Comparison of ENCODE assay signal across 1 cellular context in genomic region chr12:15789215-15790171, GRCh38.
TF ChIP-seq lines count a peak whose summit lies in the region.

Gene EPS8 (minus strand): TSS chr12:15789388. CDS start chr12:15682951, 106,437 bp downstream.

TF ChIP-seq in HepG2, 621 proteins besides CTCF, POLR2A, EP300 and RAD21 (continued from another document and continues in another):
- TF ChIP-seq RERE (CRISPR knock-in tag; IDR thresholded peaks at IDR 0.05; ENCODE audit: low read depth) (peak; percentile 18; the same call in 1 of the 2 replicates), ZMYM3 (CRISPR knock-in tag; IDR thresholded peaks at IDR 0.05) (peak; percentile 81), PLRG1 (conservative IDR thresholded peaks at IDR 0.05) (no peak), ZNF180 (CRISPR knock-in tag; IDR thresholded peaks at IDR 0.05; ENCODE audit: borderline replicate concordance, low read depth) (no peak), TGIF2 (CRISPR knock-in tag; IDR thresholded peaks at IDR 0.05) (no peak), PHF8 (CRISPR knock-in tag; IDR thresholded peaks at IDR 0.05) (peak; percentile 81; the same call in 1 of the 2 replicates), GMEB2 (CRISPR knock-in tag; IDR thresholded peaks at IDR 0.05; ENCODE audit: low read depth) (0 out of 2 replicates have a peak, but pooled peaks have one; percentile 32), HOXA7 (CRISPR knock-in tag; IDR thresholded peaks at IDR 0.05) (no peak), CHCHD3 (CRISPR knock-in tag; IDR thresholded peaks at IDR 0.05) (no peak; the same call in 1 of the 2 replicates), STAT5B (CRISPR knock-in tag; IDR thresholded peaks at IDR 0.05) (0 out of 2 replicates have a peak, but pooled peaks have one; percentile 32), NFIC (IDR thresholded peaks at IDR 0.05; ENCODE audit: low read length) (no peak; the same call in 1 of the 2 replicates), TEAD3 (CRISPR knock-in tag; optimal IDR thresholded peaks at IDR 0.05; ENCODE audit: borderline replicate concordance) (peak; percentile 55), TMF1 (CRISPR knock-in tag; IDR thresholded peaks at IDR 0.05; ENCODE audit: low read depth) (peak; percentile 85), NR2F6 (IDR thresholded peaks at IDR 0.05) (peak; percentile 79; the same call in 1 of the 2 replicates), NR2F6 (CRISPR knock-in tag; IDR thresholded peaks at IDR 0.05) (peak; percentile 70; the same call in 1 of the 2 replicates), ZNF382 (CRISPR knock-in tag; IDR thresholded peaks at IDR 0.05; ENCODE audit: borderline replicate concordance) (no peak), ZNF773 (CRISPR knock-in tag; IDR thresholded peaks at IDR 0.05; ENCODE audit: borderline replicate concordance) (no peak), ZNF724P (CRISPR knock-in tag; IDR thresholded peaks at IDR 0.05; ENCODE audit: borderline replicate concordance) (peak; percentile 77), ZNF124 (CRISPR knock-in tag; IDR thresholded peaks at IDR 0.05) (peak; percentile 77; the same call in 1 of the 2 replicates), CREB3 (CRISPR knock-in tag; IDR thresholded peaks at IDR 0.05) (peak; percentile 50), ZNF512 (CRISPR knock-in tag; IDR thresholded peaks at IDR 0.05) (no peak), ZNF496 (CRISPR knock-in tag; IDR thresholded peaks at IDR 0.05; ENCODE audit: insufficient replicate concordance) (no peak), CREB1 (IDR thresholded peaks at IDR 0.05) (no peak), CREB1 (CRISPR knock-in tag; IDR thresholded peaks at IDR 0.05) (no peak), ZIK1 (CRISPR knock-in tag; IDR thresholded peaks at IDR 0.05; ENCODE audit: borderline replicate concordance, low read depth) (peak; percentile 77; the same call in 1 of the 2 replicates), MIXL1 (CRISPR knock-in tag; IDR thresholded peaks at IDR 0.05) (no peak; the same call in none of the 2 replicates), CC2D1A (CRISPR knock-in tag; IDR thresholded peaks at IDR 0.05) (no peak)
- TF ChIP-seq, protein P1, sequence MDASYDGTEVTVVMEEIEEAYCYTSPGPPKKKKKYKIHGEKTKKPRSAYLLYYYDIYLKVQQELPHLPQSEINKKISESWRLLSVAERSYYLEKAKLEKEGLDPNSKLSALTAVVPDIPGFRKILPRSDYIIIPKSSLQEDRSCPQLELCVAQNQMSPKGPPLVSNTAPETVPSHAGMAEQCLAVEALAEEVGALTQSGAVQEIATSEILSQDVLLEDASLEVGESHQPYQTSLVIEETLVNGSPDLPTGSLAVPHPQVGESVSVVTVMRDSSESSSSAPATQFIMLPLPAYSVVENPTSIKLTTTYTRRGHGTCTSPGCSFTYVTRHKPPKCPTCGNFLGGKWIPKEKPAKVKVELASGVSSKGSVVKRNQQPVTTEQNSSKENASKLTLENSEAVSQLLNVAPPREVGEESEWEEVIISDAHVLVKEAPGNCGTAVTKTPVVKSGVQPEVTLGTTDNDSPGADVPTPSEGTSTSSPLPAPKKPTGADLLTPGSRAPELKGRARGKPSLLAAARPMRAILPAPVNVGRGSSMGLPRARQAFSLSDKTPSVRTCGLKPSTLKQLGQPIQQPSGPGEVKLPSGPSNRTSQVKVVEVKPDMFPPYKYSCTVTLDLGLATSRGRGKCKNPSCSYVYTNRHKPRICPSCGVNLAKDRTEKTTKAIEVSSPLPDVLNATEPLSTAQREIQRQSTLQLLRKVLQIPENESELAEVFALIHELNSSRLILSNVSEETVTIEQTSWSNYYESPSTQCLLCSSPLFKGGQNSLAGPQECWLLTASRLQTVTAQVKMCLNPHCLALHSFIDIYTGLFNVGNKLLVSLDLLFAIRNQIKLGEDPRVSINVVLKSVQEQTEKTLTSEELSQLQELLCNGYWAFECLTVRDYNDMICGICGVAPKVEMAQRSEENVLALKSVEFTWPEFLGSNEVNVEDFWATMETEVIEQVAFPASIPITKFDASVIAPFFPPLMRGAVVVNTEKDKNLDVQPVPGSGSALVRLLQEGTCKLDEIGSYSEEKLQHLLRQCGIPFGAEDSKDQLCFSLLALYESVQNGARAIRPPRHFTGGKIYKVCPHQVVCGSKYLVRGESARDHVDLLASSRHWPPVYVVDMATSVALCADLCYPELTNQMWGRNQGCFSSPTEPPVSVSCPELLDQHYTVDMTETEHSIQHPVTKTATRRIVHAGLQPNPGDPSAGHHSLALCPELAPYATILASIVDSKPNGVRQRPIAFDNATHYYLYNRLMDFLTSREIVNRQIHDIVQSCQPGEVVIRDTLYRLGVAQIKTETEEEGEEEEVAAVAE (CRISPR knock-in tag; IDR thresholded peaks at IDR 0.05; ENCODE audit: borderline replicate concordance), result peak; percentile 45; the same call in 1 of the 2 replicates
- TF ChIP-seq, protein P2, sequence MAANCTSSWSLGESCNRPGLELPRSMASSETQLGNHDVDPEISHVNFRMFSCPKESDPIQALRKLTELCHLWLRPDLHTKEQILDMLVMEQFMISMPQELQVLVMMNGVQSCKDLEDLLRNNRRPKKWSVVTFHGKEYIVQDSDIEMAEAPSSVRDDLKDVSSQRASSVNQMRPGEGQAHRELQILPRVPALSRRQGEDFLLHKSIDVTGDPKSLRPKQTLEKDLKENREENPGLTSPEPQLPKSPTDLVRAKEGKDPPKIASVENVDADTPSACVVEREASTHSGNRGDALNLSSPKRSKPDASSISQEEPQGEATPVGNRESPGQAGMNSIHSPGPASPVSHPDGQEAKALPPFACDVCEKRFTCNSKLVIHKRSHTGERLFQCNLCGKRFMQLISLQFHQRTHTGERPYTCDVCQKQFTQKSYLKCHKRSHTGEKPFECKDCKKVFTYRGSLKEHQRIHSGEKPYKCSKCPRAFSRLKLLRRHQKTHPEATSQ (CRISPR knock-in tag; IDR thresholded peaks at IDR 0.05; ENCODE audit: borderline replicate concordance), result peak; percentile 94
- TF ChIP-seq, protein P3, sequence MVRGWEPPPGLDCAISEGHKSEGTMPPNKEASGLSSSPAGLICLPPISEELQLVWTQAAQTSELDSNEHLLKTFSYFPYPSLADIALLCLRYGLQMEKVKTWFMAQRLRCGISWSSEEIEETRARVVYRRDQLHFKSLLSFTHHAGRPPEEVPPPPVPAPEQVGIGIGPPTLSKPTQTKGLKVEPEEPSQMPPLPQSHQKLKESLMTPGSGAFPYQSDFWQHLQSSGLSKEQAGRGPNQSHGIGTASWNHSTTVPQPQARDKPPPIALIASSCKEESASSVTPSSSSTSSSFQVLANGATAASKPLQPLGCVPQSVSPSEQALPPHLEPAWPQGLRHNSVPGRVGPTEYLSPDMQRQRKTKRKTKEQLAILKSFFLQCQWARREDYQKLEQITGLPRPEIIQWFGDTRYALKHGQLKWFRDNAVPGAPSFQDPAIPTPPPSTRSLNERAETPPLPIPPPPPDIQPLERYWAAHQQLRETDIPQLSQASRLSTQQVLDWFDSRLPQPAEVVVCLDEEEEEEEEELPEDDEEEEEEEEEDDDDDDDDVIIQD (CRISPR knock-in tag; IDR thresholded peaks at IDR 0.05; ENCODE audit: low read depth), result peak; percentile 74
- TF ChIP-seq, protein P4, sequence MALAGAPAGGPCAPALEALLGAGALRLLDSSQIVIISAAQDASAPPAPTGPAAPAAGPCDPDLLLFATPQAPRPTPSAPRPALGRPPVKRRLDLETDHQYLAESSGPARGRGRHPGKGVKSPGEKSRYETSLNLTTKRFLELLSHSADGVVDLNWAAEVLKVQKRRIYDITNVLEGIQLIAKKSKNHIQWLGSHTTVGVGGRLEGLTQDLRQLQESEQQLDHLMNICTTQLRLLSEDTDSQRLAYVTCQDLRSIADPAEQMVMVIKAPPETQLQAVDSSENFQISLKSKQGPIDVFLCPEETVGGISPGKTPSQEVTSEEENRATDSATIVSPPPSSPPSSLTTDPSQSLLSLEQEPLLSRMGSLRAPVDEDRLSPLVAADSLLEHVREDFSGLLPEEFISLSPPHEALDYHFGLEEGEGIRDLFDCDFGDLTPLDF (CRISPR knock-in tag; IDR thresholded peaks at IDR 0.05), result peak; percentile 88
- TF ChIP-seq, protein P5, sequence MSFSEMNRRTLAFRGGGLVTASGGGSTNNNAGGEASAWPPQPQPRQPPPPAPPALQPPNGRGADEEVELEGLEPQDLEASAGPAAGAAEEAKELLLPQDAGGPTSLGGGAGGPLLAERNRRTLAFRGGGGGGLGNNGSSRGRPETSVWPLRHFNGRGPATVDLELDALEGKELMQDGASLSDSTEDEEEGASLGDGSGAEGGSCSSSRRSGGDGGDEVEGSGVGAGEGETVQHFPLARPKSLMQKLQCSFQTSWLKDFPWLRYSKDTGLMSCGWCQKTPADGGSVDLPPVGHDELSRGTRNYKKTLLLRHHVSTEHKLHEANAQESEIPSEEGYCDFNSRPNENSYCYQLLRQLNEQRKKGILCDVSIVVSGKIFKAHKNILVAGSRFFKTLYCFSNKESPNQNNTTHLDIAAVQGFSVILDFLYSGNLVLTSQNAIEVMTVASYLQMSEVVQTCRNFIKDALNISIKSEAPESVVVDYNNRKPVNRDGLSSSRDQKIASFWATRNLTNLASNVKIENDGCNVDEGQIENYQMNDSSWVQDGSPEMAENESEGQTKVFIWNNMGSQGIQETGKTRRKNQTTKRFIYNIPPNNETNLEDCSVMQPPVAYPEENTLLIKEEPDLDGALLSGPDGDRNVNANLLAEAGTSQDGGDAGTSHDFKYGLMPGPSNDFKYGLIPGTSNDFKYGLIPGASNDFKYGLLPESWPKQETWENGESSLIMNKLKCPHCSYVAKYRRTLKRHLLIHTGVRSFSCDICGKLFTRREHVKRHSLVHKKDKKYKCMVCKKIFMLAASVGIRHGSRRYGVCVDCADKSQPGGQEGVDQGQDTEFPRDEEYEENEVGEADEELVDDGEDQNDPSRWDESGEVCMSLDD (CRISPR knock-in tag; IDR thresholded peaks at IDR 0.05; ENCODE audit: borderline replicate concordance), result peak; percentile 55; the same call in 1 of the 2 replicates
- TF ChIP-seq, protein P6, sequence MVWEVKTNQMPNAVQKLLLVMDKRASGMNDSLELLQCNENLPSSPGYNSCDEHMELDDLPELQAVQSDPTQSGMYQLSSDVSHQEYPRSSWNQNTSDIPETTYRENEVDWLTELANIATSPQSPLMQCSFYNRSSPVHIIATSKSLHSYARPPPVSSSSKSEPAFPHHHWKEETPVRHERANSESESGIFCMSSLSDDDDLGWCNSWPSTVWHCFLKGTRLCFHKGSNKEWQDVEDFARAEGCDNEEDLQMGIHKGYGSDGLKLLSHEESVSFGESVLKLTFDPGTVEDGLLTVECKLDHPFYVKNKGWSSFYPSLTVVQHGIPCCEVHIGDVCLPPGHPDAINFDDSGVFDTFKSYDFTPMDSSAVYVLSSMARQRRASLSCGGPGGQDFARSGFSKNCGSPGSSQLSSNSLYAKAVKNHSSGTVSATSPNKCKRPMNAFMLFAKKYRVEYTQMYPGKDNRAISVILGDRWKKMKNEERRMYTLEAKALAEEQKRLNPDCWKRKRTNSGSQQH (CRISPR knock-in tag; IDR thresholded peaks at IDR 0.05; ENCODE audit: low read depth), result no peak
